In genomic region chr6:29510202-29510601, GRCh38 we compare ENCODE assay signal across 1 cellular context.
TF ChIP-seq lines count a peak whose summit lies in the region.

No MANE protein-coding gene starts in this region.

TF ChIP-seq in HEK293, 187 proteins besides CTCF, POLR2A, EP300 and RAD21 (continued from another document):
- TF ChIP-seq PRDM10 (tag by site-specific recombination; IDR thresholded peaks at IDR 0.05) (peak; percentile 32; the same call in 1 of the 2 replicates), EGR2 (tag by site-specific recombination; IDR thresholded peaks at IDR 0.05; ENCODE audit: low read depth) (0 out of 2 replicates have a peak, but pooled peaks have one; percentile 12), ZNF239 (tag by site-specific recombination; IDR thresholded peaks at IDR 0.05) (no peak), BCL11B (tag by site-specific recombination; IDR thresholded peaks at IDR 0.05; ENCODE audit: low read depth) (no peak), ZNF274 (IDR thresholded peaks at IDR 0.05; ENCODE audit: low read length) (no peak), ZNF274 (tag by site-specific recombination; IDR thresholded peaks at IDR 0.05; ENCODE audit: borderline replicate concordance) (no peak), ZSCAN16 (tag by site-specific recombination; IDR thresholded peaks at IDR 0.05) (no peak), ZNF660 (tag by site-specific recombination; IDR thresholded peaks at IDR 0.05) (0 out of 2 replicates have a peak, but pooled peaks have one; percentile 53), IKZF3 (tag by site-specific recombination; IDR thresholded peaks at IDR 0.05) (0 out of 2 replicates have a peak, but pooled peaks have one; percentile 16), ZNF843 (tag by site-specific recombination; IDR thresholded peaks at IDR 0.05) (0 out of 2 replicates have a peak, but pooled peaks have one; percentile 30), KLF8 (tag by site-specific recombination; IDR thresholded peaks at IDR 0.05) (no peak), ZNF558 (tag by site-specific recombination; IDR thresholded peaks at IDR 0.05) (no peak), ZNF561 (tag by site-specific recombination; IDR thresholded peaks at IDR 0.05; ENCODE audit: borderline replicate concordance) (peak; percentile 79; the same call in 1 of the 2 replicates), KLF10 (tag by site-specific recombination; IDR thresholded peaks at IDR 0.05) (no peak), ZBTB6 (tag by site-specific recombination; IDR thresholded peaks at IDR 0.05) (no peak), PRDM6 (tag by site-specific recombination; IDR thresholded peaks at IDR 0.05) (peak; percentile 40; the same call in 1 of the 2 replicates), ZNF366 (tag by site-specific recombination; conservative IDR thresholded peaks at IDR 0.05) (0 out of 2 replicates have a peak, but pooled peaks have one; percentile 19), ZNF701 (tag by site-specific recombination; IDR thresholded peaks at IDR 0.05) (no peak), ZNF138 (tag by site-specific recombination; IDR thresholded peaks at IDR 0.05; ENCODE audit: borderline replicate concordance) (no peak), ZIC2 (tag by site-specific recombination; IDR thresholded peaks at IDR 0.05) (peak; percentile 81), ZBTB1 (tag by site-specific recombination; IDR thresholded peaks at IDR 0.05) (no peak), ZNF629 (tag by site-specific recombination; IDR thresholded peaks at IDR 0.05) (0 out of 2 replicates have a peak, but pooled peaks have one; percentile 24), ZNF155 (tag by site-specific recombination; IDR thresholded peaks at IDR 0.05) (no peak)
